Comparison of ENCODE assay signal across 8 cellular contexts in the genomic region with DNA sequence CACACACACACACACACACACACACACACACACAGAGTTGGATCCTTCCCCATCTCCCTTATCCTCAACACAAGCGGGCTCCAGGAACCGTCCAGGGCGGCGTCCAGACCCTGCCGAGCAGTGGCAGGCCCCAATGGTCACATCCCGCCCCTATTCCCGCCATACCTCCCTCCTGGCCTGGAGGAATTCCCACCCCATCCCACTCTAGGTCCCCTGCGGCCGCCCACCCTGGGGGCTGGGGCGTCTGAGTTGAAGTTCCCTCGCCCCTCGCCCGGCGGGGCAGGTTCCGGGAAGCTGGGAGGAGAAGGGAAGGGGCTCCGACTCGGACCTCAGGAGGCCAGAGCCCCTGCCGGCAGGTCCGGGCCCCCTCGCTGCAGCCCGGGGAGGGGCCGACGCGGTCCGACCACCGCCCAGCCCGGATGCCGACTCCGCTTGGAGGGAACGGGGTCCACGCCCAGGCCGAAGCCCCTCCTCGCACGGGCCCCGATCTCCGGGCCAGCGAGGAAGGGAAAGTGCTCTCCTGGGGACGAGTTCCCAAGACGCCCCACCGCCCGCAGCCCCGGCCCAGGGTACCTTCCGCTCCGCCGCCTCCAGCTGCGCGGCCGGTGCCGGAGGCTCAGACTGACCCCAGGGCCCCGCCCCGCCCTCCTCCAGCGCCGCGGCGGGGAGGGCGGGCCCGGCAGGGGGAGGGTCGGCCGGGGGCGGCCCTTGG. TPM values are rescaled to one million over a fixed set of nuclear protein-coding genes. Genes with fewer than 3 reads are reported as not detected.
A peak's percentile ranks its signal among the peaks of the same experiment; 100 is the strongest.
DNase-seq lines count a peak whose midpoint lies in the region; ATAC-seq, FAIRE-seq and TF ChIP-seq lines count a peak whose summit lies in the region.

A gene (minus strand): TSS at position 623 of the 712 bp plus-strand sequence. CDS start 3,328 bp downstream, outside the sequence.

- H3K9ac ChIP-seq in K562 (ENCODE audit: insufficient read depth in 1 of 2, low read depth in 2 of 2, low read length in 2 of 2): peak within 1 kb of the TSS; percentile 83 to 93

- peak; percentile 33 for DNase-seq in Caki2 (ENCODE audit: low read depth)
- DNase-seq in K562 (ENCODE audit: extremely low read depth in 1 of 4, low spot score in 3 of 4): peak; percentile 87 to 96 (median 92)
- peak; percentile 85 for DNase-seq in sigmoid colon
- no peak for DNase-seq in KG1 (lab: John Stamatoyannopoulos, UW)

- H3K9me1 ChIP-seq in K562 (ENCODE audit: control insufficient read depth, insufficient read depth, low read length): no peaks in the 10 kb centered on the region

- H3K79me2 ChIP-seq in K562 (ENCODE audit: control insufficient read depth, insufficient read depth, low read length): peaks cover 53% of the 10 kb centered on the region

- BruUV-seq in K562 (replicated peaks; lab: Mats Ljungman, UMichigan): no TSS peak

- peak within 1 kb of the TSS; percentile 94 for H3K4me3 ChIP-seq in K562
- H3K4me3 ChIP-seq in iPS-11a (ENCODE audit: low read depth, low read length): peak within 1 kb of the TSS; percentile 68
- peak within 1 kb of the TSS; percentile 94 to 100 (median 97) for H3K4me3 ChIP-seq in sigmoid colon

- H3K9me3 ChIP-seq in K562 (replicated peaks; ENCODE audit: control insufficient read depth, insufficient read depth, low read depth, low read length): no peaks in the 10 kb centered on the region
- H3K9me3 ChIP-seq in sigmoid colon: no peaks in the 10 kb centered on the region

- in situ Hi-C loops in Caki2 (cut with HindIII; ENCODE audit: low pct_unique_long_range_greater_than_20kb, low sequenced_read_pairs): no loop called here
- in situ Hi-C loops in K562 (cut with MboI): loop anchor here (5.0 kb wide), 3 partner anchors 89 to 314 kb away; a partner anchor contains a TSS

- no peak for FAIRE-seq in K562 (lab: Jason Lieb, UNC)

- POLR2A ChIA-PET in K562 (lab: Yijun Ruan, JAX): interaction anchor here (0.6 to 1.5 kb wide), 2 partner anchors 8 to 45 kb away, joined by 3 read pairs; no protein-coding TSS in a partner anchor

- 0% methylated on average over 34 of the region's 60 CpGs for WGBS in K562 (ENCODE audit: insufficient coverage, low coverage, missing lambda C conversion rate)
- WGBS in sigmoid colon, 2 donors: 1 to 4% methylated on average over 60 of the region's 60 CpGs

- no peak for TF ChIP-seq CTCF in K562 (IDR thresholded peaks at IDR 0.05 in 2 of 3, conservative IDR thresholded peaks at IDR 0.05 in 1 of 3; ENCODE audit: insufficient read depth in 2 of 3, low read depth in 1 of 3, low read length in 3 of 3)
- TF ChIP-seq CTCF in sigmoid colon (IDR thresholded peaks at IDR 0.05): no peak

- ATAC-seq in GM19023 (IDR thresholded peaks at IDR 0.05; ENCODE audit: unreplicated experiment): peak; percentile 70
- peak; percentile 55 for ATAC-seq in HG03097 (IDR thresholded peaks at IDR 0.05; ENCODE audit: low FRiP score, unreplicated experiment)
- peak; percentile 83 for ATAC-seq in K562

- intact Hi-C loops in K562 (cut with micrococcal nuclease): loop anchor here (1.0 to 10.0 kb wide), 4 partner anchors 33 to 315 kb away; no protein-coding TSS in a partner anchor
- intact Hi-C loops in sigmoid colon (cut with DNase I): loop anchor here (1.0 to 5.0 kb wide), 5 partner anchors 32 to 316 kb away; a partner anchor contains a TSS

- TF ChIP-seq POLR2A in K562 (conservative IDR thresholded peaks at IDR 0.05) (peak; percentile 76), sigmoid colon (IDR thresholded peaks at IDR 0.05) (peak; percentile 69 to 70)

- peak within 1 kb of the TSS; percentile 98 for H3K4me2 ChIP-seq in K562 (ENCODE audit: insufficient read depth, low read length)

- peak within 1 kb of the TSS; percentile 97 for H3K27ac ChIP-seq in K562 (ENCODE audit: extremely low read depth, low read depth, low read length)
- peak within 1 kb of the TSS; percentile 98 to 99 (median 98) for H3K27ac ChIP-seq in sigmoid colon

- H2AFZ ChIP-seq in K562 (ENCODE audit: low read depth, low read length): peak within 1 kb of the TSS; percentile 91

- CTCF ChIA-PET in K562 (lab: Yijun Ruan, JAX; ENCODE audit: low intra/inter-chr PET ratio): interaction anchor here (0.7 to 3.2 kb wide), 5 partner anchors 34 to 316 kb away, joined by 3 to 21 read pairs (median 8); no protein-coding TSS in a partner anchor

- H3K4me1 ChIP-seq in K562 (replicated peaks in 1 of 2; ENCODE audit: control insufficient read depth in 2 of 2, insufficient read depth in 2 of 2, low read length in 2 of 2) (peaks cover 47 to 51% of the 10 kb centered on the region in 2 experiments), sigmoid colon (peaks cover 0 to 50% (median 46%) of the 10 kb centered on the region in 4 donors)

- no peaks in the 10 kb centered on the region for H4K20me1 ChIP-seq in K562 (replicated peaks; ENCODE audit: control insufficient read depth, insufficient read depth, low read length)

- H3K36me3 ChIP-seq in K562 (ENCODE audit: control insufficient read depth, insufficient read depth, low read length): peaks cover 31% of the 10 kb centered on the region
- H3K36me3 ChIP-seq in sigmoid colon: peaks cover 0 to 19% (median 3%) of the 10 kb centered on the region in 4 donors

- no peak for TF ChIP-seq RAD21 in K562 (CRISPR knock-in tag; conservative IDR thresholded peaks at IDR 0.05 in 1 of 2, IDR thresholded peaks at IDR 0.05 in 1 of 2)

- no peak for TF ChIP-seq EP300 in K562 (IDR thresholded peaks at IDR 0.05; ENCODE audit: low read length)
- no peak for TF ChIP-seq EP300 in sigmoid colon (IDR thresholded peaks at IDR 0.05)

- no peaks in the 10 kb centered on the region for H3K27me3 ChIP-seq in K562 (ENCODE audit: control insufficient read depth in 2 of 2, insufficient read depth in 2 of 2, low read length in 2 of 2)
- no peaks in the 10 kb centered on the region for H3K27me3 ChIP-seq in sigmoid colon

TF ChIP-seq in PFSK-1, 5 proteins besides CTCF, POLR2A, EP300 and RAD21 (continues in another document):
- TF ChIP-seq TAF1 (IDR thresholded peaks at IDR 0.05; ENCODE audit: borderline replicate concordance, insufficient read depth, low read length): peak; percentile 74; the same call in 1 of the 2 replicates

TF ChIP-seq in K562, 482 proteins besides CTCF, POLR2A, EP300 and RAD21 (continues in another document):
- TF ChIP-seq YY1 (IDR thresholded peaks at IDR 0.05; ENCODE audit: borderline replicate concordance in 1 of 3, control insufficient read depth in 1 of 3, extremely low read depth in 1 of 3, insufficient read depth in 3 of 3, insufficient read length in 1 of 3, insufficient replicate concordance in 2 of 3, low read depth in 1 of 3, low read length in 2 of 3) (peak in 1 of 3 experiments; percentile 59), ZNF12 (CRISPR knock-in tag; IDR thresholded peaks at IDR 0.05) (0 out of 2 replicates have a peak, but pooled peaks have one; percentile 39), ZNF274 (IDR thresholded peaks at IDR 0.05; ENCODE audit: borderline replicate concordance, low read depth, low read length) (no peak), U2AF1 (optimal IDR thresholded peaks at IDR 0.05; ENCODE audit: low read depth, low read length) (peak; percentile 37)
- TF ChIP-seq, protein P1, sequence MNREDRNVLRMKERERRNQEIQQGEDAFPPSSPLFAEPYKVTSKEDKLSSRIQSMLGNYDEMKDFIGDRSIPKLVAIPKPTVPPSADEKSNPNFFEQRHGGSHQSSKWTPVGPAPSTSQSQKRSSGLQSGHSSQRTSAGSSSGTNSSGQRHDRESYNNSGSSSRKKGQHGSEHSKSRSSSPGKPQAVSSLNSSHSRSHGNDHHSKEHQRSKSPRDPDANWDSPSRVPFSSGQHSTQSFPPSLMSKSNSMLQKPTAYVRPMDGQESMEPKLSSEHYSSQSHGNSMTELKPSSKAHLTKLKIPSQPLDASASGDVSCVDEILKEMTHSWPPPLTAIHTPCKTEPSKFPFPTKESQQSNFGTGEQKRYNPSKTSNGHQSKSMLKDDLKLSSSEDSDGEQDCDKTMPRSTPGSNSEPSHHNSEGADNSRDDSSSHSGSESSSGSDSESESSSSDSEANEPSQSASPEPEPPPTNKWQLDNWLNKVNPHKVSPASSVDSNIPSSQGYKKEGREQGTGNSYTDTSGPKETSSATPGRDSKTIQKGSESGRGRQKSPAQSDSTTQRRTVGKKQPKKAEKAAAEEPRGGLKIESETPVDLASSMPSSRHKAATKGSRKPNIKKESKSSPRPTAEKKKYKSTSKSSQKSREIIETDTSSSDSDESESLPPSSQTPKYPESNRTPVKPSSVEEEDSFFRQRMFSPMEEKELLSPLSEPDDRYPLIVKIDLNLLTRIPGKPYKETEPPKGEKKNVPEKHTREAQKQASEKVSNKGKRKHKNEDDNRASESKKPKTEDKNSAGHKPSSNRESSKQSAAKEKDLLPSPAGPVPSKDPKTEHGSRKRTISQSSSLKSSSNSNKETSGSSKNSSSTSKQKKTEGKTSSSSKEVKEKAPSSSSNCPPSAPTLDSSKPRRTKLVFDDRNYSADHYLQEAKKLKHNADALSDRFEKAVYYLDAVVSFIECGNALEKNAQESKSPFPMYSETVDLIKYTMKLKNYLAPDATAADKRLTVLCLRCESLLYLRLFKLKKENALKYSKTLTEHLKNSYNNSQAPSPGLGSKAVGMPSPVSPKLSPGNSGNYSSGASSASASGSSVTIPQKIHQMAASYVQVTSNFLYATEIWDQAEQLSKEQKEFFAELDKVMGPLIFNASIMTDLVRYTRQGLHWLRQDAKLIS (CRISPR knock-in tag; IDR thresholded peaks at IDR 0.05): peak; percentile 21; the same call in 1 of the 2 replicates

RNA-seq across cellular contexts. Expression of the gene that starts here (rescaled TPM):
- 257 and 306 TPM in 2 replicates for total RNA-seq in Caki2 (2014; rRNA removed; shearing (Covaris generic); ENCODE audit: low replicate concordance)
- 521 TPM for polyA plus RNA-seq in PFSK-1 (2012; ENCODE audit: insufficient read length, low read depth)
- total RNA-seq in K562 (2011; cell fraction: chromatin; rRNA removed; ENCODE audit: low replicate concordance): 107 and 260 TPM in 2 replicates
- 237 and 244 TPM in 2 replicates for total RNA-seq in K562 (2011; cell fraction: nucleolus; rRNA removed)
- total RNA-seq in K562 (2011; cell fraction: nucleoplasm; rRNA removed): 195 and 210 TPM in 2 replicates
- 275 and 287 TPM in 2 replicates for total RNA-seq in K562 (2014; rRNA removed)
- 131 and 169 TPM in 2 replicates for total RNA-seq in K562 (2014; rRNA removed; fragmentation: Illumina TruSeq; extraction: Trizol)
- total RNA-seq in K562 (2015; rRNA removed; fragmentation: Illumina TruSeq; extraction: Trizol): 200 and 204 TPM in 2 replicates
- 186 and 203 TPM in 2 replicates for total RNA-seq in K562 (2021)
- 364 and 370 TPM in 2 replicates for polyA plus RNA-seq in K562 (2011; rRNA removed)
- polyA plus RNA-seq in K562 (2011; cell fraction: cytosol; rRNA removed): 478 and 580 TPM in 2 replicates
- 338 and 429 TPM in 2 replicates for polyA plus RNA-seq in K562 (2011; cell fraction: nucleus; rRNA removed)
- polyA plus RNA-seq in K562 (2012): 332 and 339 TPM in 2 replicates
- polyA plus RNA-seq in K562 (2014; fragmentation: Illumina TruSeq; extraction: Trizol): 336 and 344 TPM in 2 replicates
- 10 to 100 TPM; 35.2 to 82.7 TPM for polyA plus RNA-seq in K562 (2014; fragmentation: Nextera tagmentation; extraction: Ambion mirVana)
- 248 and 267 TPM in 2 replicates for polyA plus RNA-seq in K562 (2014; rRNA removed)
- polyA minus RNA-seq in K562 (2011; rRNA and poly(A)+ RNA removed): 273 and 333 TPM in 2 replicates
- polyA minus RNA-seq in K562 (2011; cell fraction: cytosol; rRNA and poly(A)+ RNA removed): 125 and 156 TPM in 2 replicates
- polyA minus RNA-seq in K562 (2011; cell fraction: nucleus; rRNA and poly(A)+ RNA removed): 103 and 138 TPM in 2 replicates
- 100 to 1,000 TPM; 181 to 244 (median 192) TPM for total RNA-seq in sigmoid colon
- 1,000 to 10,000 TPM in 1 of 3 donors, 100 to 1,000 TPM in 2; 443 to 1,259 (median 789) TPM for polyA plus RNA-seq in sigmoid colon
